In the genomic region with DNA sequence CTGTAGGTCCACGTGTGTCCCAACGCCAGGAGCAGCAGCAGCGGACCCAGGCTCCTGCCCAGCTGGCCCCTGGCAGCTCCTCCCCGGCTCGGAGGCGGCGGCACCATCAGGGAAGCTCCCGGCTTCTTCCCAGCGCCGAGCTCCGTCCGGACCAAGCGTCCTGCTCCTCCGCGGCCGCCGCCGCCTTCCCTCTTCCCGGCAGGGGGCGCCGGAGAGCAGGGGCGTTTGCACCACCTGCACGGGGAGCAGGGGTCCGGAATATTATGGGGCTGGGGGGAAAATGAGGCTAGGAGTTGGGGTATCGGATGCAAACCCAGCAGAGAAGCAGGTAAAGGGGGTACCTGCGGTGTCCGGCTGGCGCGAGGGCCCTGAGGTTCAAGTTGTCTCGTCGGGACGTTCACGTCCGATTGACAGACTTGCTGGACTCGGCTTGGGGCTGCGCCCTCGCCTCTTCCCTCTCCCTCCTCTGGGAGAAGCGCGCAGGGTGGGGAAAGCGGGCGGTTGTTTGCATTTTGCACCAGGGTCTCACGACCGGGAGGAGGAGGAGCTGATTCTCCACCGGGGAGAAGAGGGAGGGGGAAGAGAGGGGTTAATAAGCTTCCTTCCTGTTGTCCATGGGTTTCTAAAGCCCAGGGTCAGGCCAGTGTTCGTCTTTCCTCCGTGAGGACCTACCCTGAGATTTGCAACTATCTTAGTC, we compare ENCODE assay signal across 1 cellular context.
TF ChIP-seq lines count a peak whose summit lies in the region.

A gene (minus strand): TSS at position 188 of the 697 bp plus-strand sequence.

TF ChIP-seq in IMR-90, 13 proteins besides CTCF, POLR2A, EP300 and RAD21 (continued from another document):
- TF ChIP-seq, protein P1, sequence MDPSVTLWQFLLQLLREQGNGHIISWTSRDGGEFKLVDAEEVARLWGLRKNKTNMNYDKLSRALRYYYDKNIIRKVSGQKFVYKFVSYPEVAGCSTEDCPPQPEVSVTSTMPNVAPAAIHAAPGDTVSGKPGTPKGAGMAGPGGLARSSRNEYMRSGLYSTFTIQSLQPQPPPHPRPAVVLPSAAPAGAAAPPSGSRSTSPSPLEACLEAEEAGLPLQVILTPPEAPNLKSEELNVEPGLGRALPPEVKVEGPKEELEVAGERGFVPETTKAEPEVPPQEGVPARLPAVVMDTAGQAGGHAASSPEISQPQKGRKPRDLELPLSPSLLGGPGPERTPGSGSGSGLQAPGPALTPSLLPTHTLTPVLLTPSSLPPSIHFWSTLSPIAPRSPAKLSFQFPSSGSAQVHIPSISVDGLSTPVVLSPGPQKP (IDR thresholded peaks at IDR 0.05; ENCODE audit: borderline replicate concordance, low read depth, low read length) = no peak
- TF ChIP-seq NFE2L2 (IDR thresholded peaks at IDR 0.05; ENCODE audit: low read depth, low read length) (no peak), RCOR1 (IDR thresholded peaks at IDR 0.05; ENCODE audit: insufficient replicate concordance, low read length) (peak; percentile 38), BHLHE40 (IDR thresholded peaks at IDR 0.05; ENCODE audit: low read depth, low read length) (no peak), MAZ (IDR thresholded peaks at IDR 0.05; ENCODE audit: borderline replicate concordance, low read depth, low read length) (no peak), SMC3 (IDR thresholded peaks at IDR 0.05; ENCODE audit: low read depth, low read length) (peak; percentile 79), CEBPB (IDR thresholded peaks at IDR 0.05; ENCODE audit: low read depth, low read length) (no peak), CHD1 (IDR thresholded peaks at IDR 0.05; ENCODE audit: low read depth, low read length) (no peak), MXI1 (IDR thresholded peaks at IDR 0.05; ENCODE audit: borderline replicate concordance, low read depth, low read length) (no peak)
- TF ChIP-seq, protein P2, sequence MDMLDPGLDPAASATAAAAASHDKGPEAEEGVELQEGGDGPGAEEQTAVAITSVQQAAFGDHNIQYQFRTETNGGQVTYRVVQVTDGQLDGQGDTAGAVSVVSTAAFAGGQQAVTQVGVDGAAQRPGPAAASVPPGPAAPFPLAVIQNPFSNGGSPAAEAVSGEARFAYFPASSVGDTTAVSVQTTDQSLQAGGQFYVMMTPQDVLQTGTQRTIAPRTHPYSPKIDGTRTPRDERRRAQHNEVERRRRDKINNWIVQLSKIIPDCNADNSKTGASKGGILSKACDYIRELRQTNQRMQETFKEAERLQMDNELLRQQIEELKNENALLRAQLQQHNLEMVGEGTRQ (IDR thresholded peaks at IDR 0.05; ENCODE audit: low read depth, low read length) = no peak
